Comparison of ENCODE assay signal across 8 cellular contexts in the genomic region with DNA sequence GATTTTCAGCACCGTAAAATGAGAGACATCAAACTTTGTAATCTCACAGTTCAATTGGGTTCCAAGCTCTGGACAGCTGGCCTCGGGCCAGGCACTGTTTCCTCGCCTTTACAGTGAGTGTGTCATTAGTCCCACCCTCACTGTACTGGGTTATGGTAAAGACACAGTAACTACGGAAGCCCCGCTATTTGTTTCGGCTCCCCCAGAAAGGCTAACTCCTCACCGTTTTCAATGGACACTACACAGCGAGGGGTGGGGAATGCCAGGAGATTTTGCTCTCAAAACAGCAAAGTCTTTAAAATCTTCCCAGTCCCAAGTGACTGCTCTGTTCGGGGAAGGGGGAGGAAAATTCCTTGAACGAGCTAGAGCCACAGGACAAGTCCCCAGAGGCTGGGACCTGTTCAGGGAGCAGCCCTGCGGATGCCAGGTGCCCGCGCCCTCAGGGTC. TPM values are rescaled to one million over a fixed set of nuclear protein-coding genes. Genes with fewer than 3 reads are reported as not detected.
DNase-seq lines count a peak whose midpoint lies in the region; ATAC-seq and TF ChIP-seq lines count a peak whose summit lies in the region.

No MANE protein-coding gene starts in this region.

- H3K36me3 ChIP-seq in uterus = no peaks in the 10 kb centered on the region

- peak overlapping the region; percentile 95 for H3K27ac ChIP-seq in uterus

- H3K9me3 ChIP-seq in uterus = peaks cover 0 to 18% of the 10 kb centered on the region in 2 donors

- H3K4me3 ChIP-seq in AG10803 (ENCODE audit: low read length) (peak overlapping the region; percentile 64), LNCaP clone FGC (ENCODE audit: low read depth, low read length) (peak overlapping the region; percentile 33; the same call in 1 of the 2 replicates), choroid plexus epithelial cell (ENCODE audit: low read depth, low read length) (peak overlapping the region; percentile 73), uterus (peak overlapping the region; percentile 88 to 94)

- TF ChIP-seq CTCF in AG10803 (conservative IDR thresholded peaks at IDR 0.05; ENCODE audit: low read length) = no peak
- TF ChIP-seq CTCF in LNCaP clone FGC (IDR thresholded peaks at IDR 0.05; ENCODE audit: control insufficient read depth, extremely low read depth, insufficient read depth) = no peak
- TF ChIP-seq CTCF in choroid plexus epithelial cell (conservative IDR thresholded peaks at IDR 0.05; ENCODE audit: low read depth, low read length) = no peak
- no peak for TF ChIP-seq CTCF in uterus (IDR thresholded peaks at IDR 0.05)

- H3K27me3 ChIP-seq in uterus = no peaks in the 10 kb centered on the region

- peaks cover 0 to 11% of the 10 kb centered on the region in 2 donors for H3K4me1 ChIP-seq in uterus

- DNase-seq in AG10803 (ENCODE audit: low read depth) = peak; percentile 38
- DNase-seq in LNCaP clone FGC (ENCODE audit: low read depth) = no peak
- DNase-seq in choroid plexus epithelial cell (ENCODE audit: low read depth) = peak; percentile 71
- peak; percentile 59 for DNase-seq in medulla oblongata (ENCODE audit: extremely low spot score)
- DNase-seq in uterus = peak; percentile 64 to 68
- DNase-seq in NCI-H1105 (lab: John Stamatoyannopoulos, UW) = no peak
- DNase-seq in NCI-H1105 treated with DMSO at 0.1 percent for 48 hours (lab: John Stamatoyannopoulos, UW) = no peak

- intact Hi-C loops in uterus (cut with DNase I; ENCODE audit: low total_unique reads) = no loop called here

- ATAC-seq in GM18858 (IDR thresholded peaks at IDR 0.05; ENCODE audit: unreplicated experiment) = no peak

- TF ChIP-seq POLR2A in uterus (IDR thresholded peaks at IDR 0.05) = no peak

RNA-seq across cellular contexts. Expression of gene SPSB1, which starts 0.8 kb away (rescaled TPM):
- total RNA-seq in uterus = 10 to 100 TPM; 12.3 to 29.6 (median 20.7) TPM

RNA-seq across cellular contexts. Expression of gene H6PD, which starts 57.4 kb away (rescaled TPM):
- total RNA-seq in uterus = 100 to 1,000 TPM in 1 of 4 donors, 10 to 100 TPM in 3; 28.4 to 107 (median 49.7) TPM

Comparison
In these comparisons a context has a peak if more than half of its experiments do, and no peak if none do; other contexts are left out.
1. DNase-seq: peak in AG10803 (single experiment), choroid plexus epithelial cell (single experiment), medulla oblongata (single experiment) and uterus (2 of 2); none in LNCaP clone FGC (single experiment), NCI-H1105 (single experiment) and NCI-H1105 treated with DMSO at 0.1 percent for 48 hours (single experiment).
2. H3K4me3 ChIP-seq: peak in every context shown above with its lines; median percentile 91 in uterus; 73 in choroid plexus epithelial cell; 64 in AG10803; 33 in LNCaP clone FGC.